14 cellular contexts compared by ENCODE assay signal in genomic region chr11:61757213-61757862, GRCh38. TPM values are rescaled to one million over a fixed set of nuclear protein-coding genes. Genes with fewer than 3 reads are reported as not detected.
A peak's percentile ranks its signal among the peaks of the same experiment; 100 is the strongest.
DNase-seq lines count a peak whose midpoint lies in the region; ATAC-seq, FAIRE-seq and TF ChIP-seq lines count a peak whose summit lies in the region.
"Had no signal": no experiment of that assay in that cellular context is flagged by ENCODE, and none has a peak within 500 bp of the region (broad histone marks: within the 10 kb centered on the region; RNA-seq: fewer than 3 reads in every experiment).

No MANE protein-coding gene starts in this region.

- H3K27me3 ChIP-seq in cardiac muscle cell: no peaks in the 10 kb centered on the region

- peak overlapping the region; percentile 85 for H3K27ac ChIP-seq in cardiac muscle cell
- H3K27ac ChIP-seq: RWPE1, tibial artery had no signal

- H3K36me3 ChIP-seq in cardiac muscle cell: no peaks in the 10 kb centered on the region
- H3K36me3 ChIP-seq: tibial artery had no signal

- no peak for DNase-seq in cardiac muscle cell (ENCODE audit: low read depth in 1 of 2, low spot score in 1 of 2)
- DNase-seq in left ventricle myocardium superior: no peak
- DNase-seq in left lobe of liver (ENCODE audit: low spot score): peak; percentile 70
- no peak for DNase-seq in urothelium cell line (ENCODE audit: low spot score)
- no peak for DNase-seq in lower leg skin (ENCODE audit: low spot score in 2 of 2)
- DNase-seq: activated CD4-positive, alpha-beta T cell treated with anti-CD3 and anti-CD28 coated beads, Interleukin-2, amount 50 U/mL, for 4 hours; activated effector memory CD4-positive, alpha-beta T cell treated with anti-CD3 and anti-CD28 coated beads, Interleukin-2, amount 50 U/mL, for 16 hours; central memory CD4-positive, alpha-beta T cell; naive thymus-derived CD4-positive, alpha-beta T cell; NCI-H1092 treated with DMSO at 0.1 percent for 48 hours; tibial artery had no signal

- no peaks in the 10 kb centered on the region for H3K9me3 ChIP-seq in cardiac muscle cell (ENCODE audit: low read depth)
- H3K9me3 ChIP-seq: tibial artery had no signal

- intact Hi-C loops in left ventricle myocardium superior (cut with micrococcal nuclease): no loop called here
- intact Hi-C loops in lower leg skin (cut with DNase I; ENCODE audit: low total_unique reads): no loop called here

- H3K4me1 ChIP-seq in cardiac muscle cell (ENCODE audit: low read depth): peaks cover 33% of the 10 kb centered on the region

- TF ChIP-seq CTCF in cardiac muscle cell (IDR thresholded peaks at IDR 0.05; ENCODE audit: low read depth, low read length) (no peak), lower leg skin (IDR thresholded peaks at IDR 0.05) (no peak)

- H3K4me3 ChIP-seq in cardiac muscle cell (no peak overlapping the region), lower leg skin (ENCODE audit: low read depth, poor library complexity, severe bottlenecking) (no peak overlapping the region)
- H3K4me3 ChIP-seq: smooth muscle cell, tibial artery had no signal

- WGBS in lower leg skin, 2 donors: 84 to 90% methylated on average over 13 to 15 of the region's 15 CpGs

- ATAC-seq in left ventricle myocardium superior (no peak), left lobe of liver (peak; percentile 66), GM21447 (IDR thresholded peaks at IDR 0.05; ENCODE audit: unreplicated experiment) (no peak)
- ATAC-seq: naive thymus-derived CD4-positive, alpha-beta T cell had no signal

- no peak for TF ChIP-seq POLR2A in lower leg skin (IDR thresholded peaks at IDR 0.05)

- peak; percentile 44 for FAIRE-seq in urothelium cell line (lab: Jason Lieb, UNC)

RNA-seq across cellular contexts. Expression of gene MYRF, which starts 4.9 kb away (rescaled TPM):
- total RNA-seq in cardiac muscle cell (48.0 and 56.9 TPM in 2 replicates), left ventricle myocardium superior (2.1 TPM), left lobe of liver (15.9 TPM), lower leg skin (1 to 10 TPM in 2 of 4 donors, under 1 TPM in 1, not detected in 1; 0.23 to 2.6 (median 1.4) TPM)
- 29.3 and 41.2 TPM in 2 replicates for polyA plus RNA-seq in cardiac muscle cell

RNA-seq across cellular contexts. Expression of gene TMEM258, which starts 35.1 kb away (rescaled TPM):
- total RNA-seq in cardiac muscle cell (29.3 and 35.3 TPM in 2 replicates), left ventricle myocardium superior (130 TPM), left lobe of liver (58.5 TPM), lower leg skin (10 to 100 TPM; 33.6 to 42.8 (median 36.6) TPM)
- polyA plus RNA-seq in cardiac muscle cell: 241 and 255 TPM in 2 replicates

RNA-seq across cellular contexts. Expression of gene FEN1, which starts 35.4 kb away (rescaled TPM):
- total RNA-seq in cardiac muscle cell (13.5 and 30.7 TPM in 2 replicates), left ventricle myocardium superior (6.4 TPM), left lobe of liver (5.1 TPM), lower leg skin (1 to 10 TPM; 7.9 to 9.1 (median 8.8) TPM)
- 13.2 and 39.2 TPM in 2 replicates for polyA plus RNA-seq in cardiac muscle cell

RNA-seq across cellular contexts. Expression of gene FADS1, which starts 59.5 kb away (rescaled TPM):
- 114 and 164 TPM in 2 replicates for total RNA-seq in cardiac muscle cell
- 183 and 249 TPM in 2 replicates for polyA plus RNA-seq in cardiac muscle cell
- total RNA-seq in left ventricle myocardium superior: 26.3 TPM
- total RNA-seq in left lobe of liver: 34.6 TPM
- total RNA-seq in lower leg skin: 10 to 100 TPM in 2 of 4 donors, 1 to 10 TPM in 2; 7.3 to 58.6 (median 21.8) TPM
